ENCODE assay signal across 12 cellular contexts in genomic region chr7:81501220-81501619, GRCh38.
DNase-seq lines count a peak whose midpoint lies in the region; ATAC-seq and TF ChIP-seq lines count a peak whose summit lies in the region.
"Had no signal": no experiment of that assay in that cellular context is flagged by ENCODE, and none has a peak within 500 bp of the region (broad histone marks: within the 10 kb centered on the region; RNA-seq: fewer than 3 reads in every experiment).

No MANE protein-coding gene starts in this region.

- no peak overlapping the region; the same call in 1 of the 2 replicates for H3K27ac Mint-ChIP-seq in GM23338
- no peak overlapping the region for H3K27ac Mint-ChIP-seq in activated T-helper 17 cell treated with anti-CD3 and anti-CD28 coated beads, Interleukin-2, amount 50 U/mL, for 72 hours
- no peak overlapping the region for H3K27ac Mint-ChIP-seq in activated naive CD4-positive, alpha-beta T cell treated with anti-CD3 and anti-CD28 coated beads, Interleukin-2, amount 10 ng/mL, durations not matched to agents 7 days and 5 days
- H3K27ac Mint-ChIP-seq: activated naive CD4-positive, alpha-beta T cell treated with anti-CD3 and anti-CD28 coated beads, Interleukin-2, amount 50 U/mL, for 72 hours had no signal

- H3K4me2 ChIP-seq in GM23338: no peak overlapping the region
- H3K4me2 ChIP-seq in fibroblast of lung (ENCODE audit: extremely low read depth, insufficient read depth, low read length): no peak overlapping the region

- no peaks in the 10 kb centered on the region for H3K36me3 Mint-ChIP-seq in GM23338 (ENCODE audit: low read depth)
- H3K36me3 Mint-ChIP-seq in activated T-helper 17 cell treated with anti-CD3 and anti-CD28 coated beads, Interleukin-2, amount 50 U/mL, for 72 hours (ENCODE audit: low read depth): no peaks in the 10 kb centered on the region
- no peaks in the 10 kb centered on the region for H3K36me3 Mint-ChIP-seq in activated naive CD4-positive, alpha-beta T cell treated with anti-CD3 and anti-CD28 coated beads, Interleukin-2, amount 10 ng/mL, durations not matched to agents 7 days and 5 days
- H3K36me3 Mint-ChIP-seq: activated naive CD4-positive, alpha-beta T cell treated with anti-CD3 and anti-CD28 coated beads, Interleukin-2, amount 50 U/mL, for 72 hours had no signal

- ATAC-seq in GM23338: no peak
- ATAC-seq in activated T-helper 17 cell treated with anti-CD3 and anti-CD28 coated beads, Interleukin-2, amount 50 U/mL, for 72 hours (replicated peaks): no peak
- ATAC-seq: activated naive CD4-positive, alpha-beta T cell treated with anti-CD3 and anti-CD28 coated beads, Interleukin-2, amount 50 U/mL, for 72 hours; left ventricle myocardium superior had no signal

- H3K79me2 ChIP-seq in GM23338 (replicated peaks; ENCODE audit: insufficient read depth) (no peaks in the 10 kb centered on the region), fibroblast of lung (ENCODE audit: control insufficient read depth, insufficient read depth, low read length) (no peaks in the 10 kb centered on the region)

- TF ChIP-seq CTCF in A673 (conservative IDR thresholded peaks at IDR 0.05; ENCODE audit: low read depth, low read length) (peak; percentile 57), GM23338 (conservative IDR thresholded peaks at IDR 0.05; ENCODE audit: low read depth in 2 of 2) (peak; percentile 11 to 45; a peak in 2 of 4 replicates), fibroblast of lung (conservative IDR thresholded peaks at IDR 0.05 in 1 of 2, IDR thresholded peaks at IDR 0.05 in 1 of 2; ENCODE audit: low read depth in 1 of 2, low read length in 2 of 2) (peak in 1 of 2 donors; percentile 45)

- H3K9ac ChIP-seq in fibroblast of lung (ENCODE audit: insufficient read depth, low read length): no peak overlapping the region

- no peak overlapping the region for H3K27ac ChIP-seq in A673 (ENCODE audit: low read depth, low read length, poor library complexity, severe bottlenecking)
- H3K27ac ChIP-seq in GM23338 (ENCODE audit: low read depth): no peak overlapping the region
- H3K27ac ChIP-seq in fibroblast of lung (ENCODE audit: insufficient read depth, low read length): no peak overlapping the region

- H3K27me3 ChIP-seq in A673 (replicated peaks; ENCODE audit: insufficient read depth, low read depth, low read length, poor library complexity): no peaks in the 10 kb centered on the region
- no peaks in the 10 kb centered on the region for H3K27me3 ChIP-seq in GM23338 (ENCODE audit: insufficient read depth)
- no peaks in the 10 kb centered on the region for H3K27me3 ChIP-seq in fibroblast of lung (ENCODE audit: control insufficient read depth, insufficient read depth, low read length)

- CTCF ChIA-PET in A673 (lab: Charles Lee): interaction anchor here (0.9 to 1.4 kb wide), 2 partner anchors 218 to 1227 kb away, joined by 3 to 4 read pairs; no protein-coding TSS in a partner anchor
- CTCF ChIA-PET in activated naive CD4-positive, alpha-beta T cell treated with anti-CD3 and anti-CD28 coated beads, Interleukin-2, amount 10 ng/mL, durations not matched to agents 7 days and 5 days (lab: Charles Lee): interaction anchor here (0.7 kb wide), 1 partner anchor 613 kb away, joined by 3 read pairs; no protein-coding TSS in a partner anchor

- POLR2A ChIA-PET in A673 (lab: Charles Lee; ENCODE audit: low non-redundant PET): interaction anchor here (0.7 kb wide), 1 partner anchor 247 kb away, joined by 3 read pairs; no protein-coding TSS in a partner anchor

- H4K20me1 ChIP-seq in GM23338 (replicated peaks; ENCODE audit: insufficient read depth): no peaks in the 10 kb centered on the region
- H4K20me1 ChIP-seq in fibroblast of lung (ENCODE audit: control insufficient read depth, extremely low read depth, insufficient read depth, low read length): no peaks in the 10 kb centered on the region

- intact Hi-C loops in A673 (cut with micrococcal nuclease; ENCODE audit: unreplicated experiment): loop anchor here (1.0 to 5.0 kb wide), 2 partner anchors 455 to 536 kb away; no protein-coding TSS in a partner anchor

- no peak overlapping the region for H3K4me3 Mint-ChIP-seq in GM23338
- H3K4me3 Mint-ChIP-seq in activated T-helper 17 cell treated with anti-CD3 and anti-CD28 coated beads, Interleukin-2, amount 50 U/mL, for 72 hours: no peak overlapping the region
- H3K4me3 Mint-ChIP-seq in activated naive CD4-positive, alpha-beta T cell treated with anti-CD3 and anti-CD28 coated beads, Interleukin-2, amount 10 ng/mL, durations not matched to agents 7 days and 5 days: no peak overlapping the region

- H2AFZ ChIP-seq in GM23338 (no peak overlapping the region), fibroblast of lung (ENCODE audit: low read length) (no peak overlapping the region)

- H3F3A ChIP-seq in GM23338 (replicated peaks; ENCODE audit: low read depth): no peaks in the 10 kb centered on the region

- H3K4me3 ChIP-seq in A673 (ENCODE audit: low read depth, low read length, poor library complexity, severe bottlenecking) (no peak overlapping the region), GM23338 (no peak overlapping the region), fibroblast of lung (replicated peaks in 1 of 4; ENCODE audit: control extremely low read depth in 1 of 4, insufficient read depth in 1 of 4, low read depth in 3 of 4, low read length in 4 of 4) (no peak overlapping the region)

- peak; percentile 66 for DNase-seq in A673 (ENCODE audit: low spot score)
- DNase-seq in GM23338 (ENCODE audit: low spot score): no peak
- peak; percentile 87 for DNase-seq in OCI-M1 (lab: John Stamatoyannopoulos, UW)
- DNase-seq in fibroblast of lung (ENCODE audit: low read depth in 2 of 2): peak; percentile 44 to 83
- DNase-seq in HPDE6-E6E7 (ENCODE audit: extremely low spot score): no peak
- DNase-seq in activated naive CD4-positive, alpha-beta T cell treated with anti-CD3 and anti-CD28 coated beads, Interleukin-2, amount 10 ng/mL, durations not matched to agents 7 days and 5 days: no peak
- DNase-seq in HK-2 (ENCODE audit: unreplicated experiment): no peak
- DNase-seq: DMS79; left ventricle myocardium superior; stimulated activated CD4-positive, alpha-beta T cell treated with anti-CD3 and anti-CD28 coated beads, Interleukin-4, amount 100 ng/mL, for 1 hour had no signal

- peaks cover 22% of the 10 kb centered on the region for H3K4me1 Mint-ChIP-seq in GM23338
- H3K4me1 Mint-ChIP-seq in activated T-helper 17 cell treated with anti-CD3 and anti-CD28 coated beads, Interleukin-2, amount 50 U/mL, for 72 hours: no peaks in the 10 kb centered on the region
- no peaks in the 10 kb centered on the region for H3K4me1 Mint-ChIP-seq in activated naive CD4-positive, alpha-beta T cell treated with anti-CD3 and anti-CD28 coated beads, Interleukin-2, amount 10 ng/mL, durations not matched to agents 7 days and 5 days

- BruUV-seq in A673 (replicated peaks; lab: Mats Ljungman, UMichigan): no TSS peak

- H3K4me1 ChIP-seq in A673 (ENCODE audit: insufficient read depth, low read length, poor library complexity, severe bottlenecking) (peaks cover 27% of the 10 kb centered on the region), GM23338 (ENCODE audit: insufficient read depth) (peaks cover 11% of the 10 kb centered on the region; the same call in 1 of the 2 replicates), fibroblast of lung (ENCODE audit: control insufficient read depth, extremely low read depth, insufficient read depth, low read length) (peaks cover 5% of the 10 kb centered on the region)

- H3K9me3 Mint-ChIP-seq in GM23338: no peaks in the 10 kb centered on the region
- no peaks in the 10 kb centered on the region for H3K9me3 Mint-ChIP-seq in activated T-helper 17 cell treated with anti-CD3 and anti-CD28 coated beads, Interleukin-2, amount 50 U/mL, for 72 hours
- H3K9me3 Mint-ChIP-seq in activated naive CD4-positive, alpha-beta T cell treated with anti-CD3 and anti-CD28 coated beads, Interleukin-2, amount 10 ng/mL, durations not matched to agents 7 days and 5 days: no peaks in the 10 kb centered on the region
- H3K9me3 Mint-ChIP-seq: activated naive CD4-positive, alpha-beta T cell treated with anti-CD3 and anti-CD28 coated beads, Interleukin-2, amount 50 U/mL, for 72 hours had no signal

- H3K9me2 ChIP-seq in GM23338 (ENCODE audit: insufficient read depth): no peaks in the 10 kb centered on the region

- no peaks in the 10 kb centered on the region for H3K27me3 Mint-ChIP-seq in GM23338 (ENCODE audit: insufficient read depth, low read depth, poor library complexity)
- no peaks in the 10 kb centered on the region for H3K27me3 Mint-ChIP-seq in activated T-helper 17 cell treated with anti-CD3 and anti-CD28 coated beads, Interleukin-2, amount 50 U/mL, for 72 hours
- no peaks in the 10 kb centered on the region for H3K27me3 Mint-ChIP-seq in activated naive CD4-positive, alpha-beta T cell treated with anti-CD3 and anti-CD28 coated beads, Interleukin-2, amount 10 ng/mL, durations not matched to agents 7 days and 5 days

- H3K9me3 ChIP-seq in A673 (ENCODE audit: low read depth, low read length, poor library complexity, severe bottlenecking) (no peaks in the 10 kb centered on the region), fibroblast of lung (ENCODE audit: control insufficient read depth, insufficient read depth, low read depth, low read length) (no peaks in the 10 kb centered on the region)

- H3K36me3 ChIP-seq in A673 (ENCODE audit: insufficient read depth, low read length, poor library complexity, severe bottlenecking) (no peaks in the 10 kb centered on the region), GM23338 (ENCODE audit: insufficient read depth) (no peaks in the 10 kb centered on the region), fibroblast of lung (ENCODE audit: control insufficient read depth, insufficient read depth, low read length) (no peaks in the 10 kb centered on the region)

TF ChIP-seq in GM23338, 12 proteins besides CTCF, POLR2A, EP300 and RAD21 (continues in another document):
- TF ChIP-seq ZNF114 (CRISPR knock-in tag; IDR thresholded peaks at IDR 0.05): no peak
- TF ChIP-seq NANOG (IDR thresholded peaks at IDR 0.05; ENCODE audit: borderline replicate concordance): no peak
- no peak for TF ChIP-seq CREB1 (CRISPR knock-in tag; IDR thresholded peaks at IDR 0.05; ENCODE audit: low read depth)
- TF ChIP-seq ETS1 (IDR thresholded peaks at IDR 0.05): no peak

Comparison
In these comparisons a context has a peak if more than half of its experiments do, and no peak if none do; other contexts are left out.
1. DNase-seq: peak in A673 (single experiment), OCI-M1 (single experiment) and fibroblast of lung (2 of 2); none in GM23338 (single experiment), HPDE6-E6E7 (single experiment), activated naive CD4-positive, alpha-beta T cell treated with anti-CD3 and anti-CD28 coated beads, Interleukin-2, amount 10 ng/mL, durations not matched to agents 7 days and 5 days (single experiment) and HK-2 (single experiment).